In the genomic region with DNA sequence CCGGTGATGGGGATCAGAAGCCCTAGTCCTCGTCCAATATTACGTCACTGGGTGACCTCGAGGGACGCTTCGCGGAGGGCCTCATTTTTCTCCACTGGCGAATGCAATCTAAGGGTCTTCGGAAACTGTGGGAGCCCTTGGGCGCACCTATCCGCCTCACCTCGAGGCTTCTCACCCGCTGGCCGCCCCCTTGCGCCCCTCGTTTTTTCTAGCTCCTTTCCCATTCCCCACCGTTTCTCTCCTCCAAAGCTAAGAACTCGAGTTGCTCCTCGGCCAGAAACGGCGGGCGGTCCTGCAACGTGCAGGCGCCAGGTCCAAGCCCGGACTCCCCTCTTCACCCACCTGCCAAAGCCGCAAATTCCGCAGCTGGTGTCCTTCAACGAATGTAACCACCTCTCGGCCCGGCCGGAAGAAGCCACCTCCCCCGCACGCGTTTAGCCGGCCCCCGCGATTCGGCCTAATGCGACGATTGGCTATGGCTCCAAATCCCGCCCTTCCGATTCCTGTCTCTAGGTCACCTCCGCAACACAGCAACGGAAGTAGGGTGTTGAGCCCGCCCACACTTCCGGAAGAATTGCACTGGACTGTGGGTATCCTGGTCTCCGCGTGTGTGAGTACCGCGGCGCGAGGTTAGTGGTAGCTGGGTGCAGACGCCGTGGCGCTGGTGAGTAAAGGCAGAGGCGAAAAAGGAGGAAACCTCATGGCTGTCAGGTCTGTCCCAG, we compare ENCODE assay signal across 8 cellular contexts. TPM values are rescaled to one million over a fixed set of nuclear protein-coding genes. Genes with fewer than 3 reads are reported as not detected.
DNase-seq lines count a peak whose midpoint lies in the region; ATAC-seq and TF ChIP-seq lines count a peak whose summit lies in the region.

A gene with protein sequence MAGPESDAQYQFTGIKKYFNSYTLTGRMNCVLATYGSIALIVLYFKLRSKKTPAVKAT (minus strand): TSS at position 409 of the 722 bp plus-strand sequence. CDS start 4,018 bp downstream, outside the sequence.
A gene with protein sequence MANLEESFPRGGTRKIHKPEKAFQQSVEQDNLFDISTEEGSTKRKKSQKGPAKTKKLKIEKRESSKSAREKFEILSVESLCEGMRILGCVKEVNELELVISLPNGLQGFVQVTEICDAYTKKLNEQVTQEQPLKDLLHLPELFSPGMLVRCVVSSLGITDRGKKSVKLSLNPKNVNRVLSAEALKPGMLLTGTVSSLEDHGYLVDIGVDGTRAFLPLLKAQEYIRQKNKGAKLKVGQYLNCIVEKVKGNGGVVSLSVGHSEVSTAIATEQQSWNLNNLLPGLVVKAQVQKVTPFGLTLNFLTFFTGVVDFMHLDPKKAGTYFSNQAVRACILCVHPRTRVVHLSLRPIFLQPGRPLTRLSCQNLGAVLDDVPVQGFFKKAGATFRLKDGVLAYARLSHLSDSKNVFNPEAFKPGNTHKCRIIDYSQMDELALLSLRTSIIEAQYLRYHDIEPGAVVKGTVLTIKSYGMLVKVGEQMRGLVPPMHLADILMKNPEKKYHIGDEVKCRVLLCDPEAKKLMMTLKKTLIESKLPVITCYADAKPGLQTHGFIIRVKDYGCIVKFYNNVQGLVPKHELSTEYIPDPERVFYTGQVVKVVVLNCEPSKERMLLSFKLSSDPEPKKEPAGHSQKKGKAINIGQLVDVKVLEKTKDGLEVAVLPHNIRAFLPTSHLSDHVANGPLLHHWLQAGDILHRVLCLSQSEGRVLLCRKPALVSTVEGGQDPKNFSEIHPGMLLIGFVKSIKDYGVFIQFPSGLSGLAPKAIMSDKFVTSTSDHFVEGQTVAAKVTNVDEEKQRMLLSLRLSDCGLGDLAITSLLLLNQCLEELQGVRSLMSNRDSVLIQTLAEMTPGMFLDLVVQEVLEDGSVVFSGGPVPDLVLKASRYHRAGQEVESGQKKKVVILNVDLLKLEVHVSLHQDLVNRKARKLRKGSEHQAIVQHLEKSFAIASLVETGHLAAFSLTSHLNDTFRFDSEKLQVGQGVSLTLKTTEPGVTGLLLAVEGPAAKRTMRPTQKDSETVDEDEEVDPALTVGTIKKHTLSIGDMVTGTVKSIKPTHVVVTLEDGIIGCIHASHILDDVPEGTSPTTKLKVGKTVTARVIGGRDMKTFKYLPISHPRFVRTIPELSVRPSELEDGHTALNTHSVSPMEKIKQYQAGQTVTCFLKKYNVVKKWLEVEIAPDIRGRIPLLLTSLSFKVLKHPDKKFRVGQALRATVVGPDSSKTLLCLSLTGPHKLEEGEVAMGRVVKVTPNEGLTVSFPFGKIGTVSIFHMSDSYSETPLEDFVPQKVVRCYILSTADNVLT (N-terminal part only) (plus strand): TSS at position 560 of the 722 bp plus-strand sequence. CDS start 1,801 bp downstream, outside the sequence.

- peak; percentile 23; the same call in 1 of the 2 replicates for TF ChIP-seq CTCF in GM12874 (IDR thresholded peaks at IDR 0.05; ENCODE audit: insufficient read depth, low read depth, low read length)
- TF ChIP-seq CTCF in adrenal gland (IDR thresholded peaks at IDR 0.05): peak in 1 of 6 experiments; percentile 9
- TF ChIP-seq CTCF in heart left ventricle (IDR thresholded peaks at IDR 0.05): peak in 1 of 12 donors; percentile 27
- TF ChIP-seq CTCF in upper lobe of right lung (IDR thresholded peaks at IDR 0.05): peak; percentile 20

- H3K27me3 ChIP-seq in adrenal gland (no peaks in the 10 kb centered on the region), heart left ventricle (no peaks in the 10 kb centered on the region), upper lobe of right lung (no peaks in the 10 kb centered on the region)

- no peaks in the 10 kb centered on the region for H3K9me3 Mint-ChIP-seq in T-cell

- CTCF ChIA-PET in T-cell (lab: Charles Lee): interaction anchor here in 1 of 2 donors (0.6 to 1.2 kb wide), 2 partner anchors 19 to 1227 kb away, joined by 3 read pairs; no protein-coding TSS in a partner anchor

- peaks cover 55 to 64% (median 60%) of the 10 kb centered on the region in 3 donors for H3K4me1 Mint-ChIP-seq in T-cell

- H3K4me1 ChIP-seq in adrenal gland (replicated peaks in 1 of 2): peaks cover 20 to 39% of the 10 kb centered on the region in 2 donors
- H3K4me1 ChIP-seq in heart left ventricle: peaks cover 3 to 42% (median 32%) of the 10 kb centered on the region in 12 donors
- peaks cover 21% of the 10 kb centered on the region for H3K4me1 ChIP-seq in upper lobe of right lung

- H3K36me3 Mint-ChIP-seq in T-cell: peaks cover 25% of the 10 kb centered on the region

- 0 to 1% (median 0%) methylated on average over 25 to 56 of the region's 56 CpGs for WGBS in adrenal gland, 4 donors
- 0 to 1% (median 0%) methylated on average over 50 to 56 of the region's 56 CpGs for WGBS in heart left ventricle, 4 donors

- intact Hi-C loops in adrenal gland (cut with DNase I): no loop called here
- intact Hi-C loops in heart left ventricle (cut with DNase I): no loop called here
- intact Hi-C loops in posterior cingulate gyrus (cut with DNase I): no loop called here
- intact Hi-C loops in upper lobe of right lung (cut with DNase I): no loop called here

- H3K27ac ChIP-seq in adrenal gland (peak within 1 kb of the TSS; percentile 74 to 90 (median 86)), heart left ventricle (peak within 1 kb of the TSS; percentile 18 to 98 (median 93)), upper lobe of right lung (peak within 1 kb of the TSS; percentile 85)

- no peaks in the 10 kb centered on the region for H3K27me3 Mint-ChIP-seq in T-cell

- TF ChIP-seq POLR2A in adrenal gland (IDR thresholded peaks at IDR 0.05) (peak; percentile 31 to 83), heart left ventricle (IDR thresholded peaks at IDR 0.05) (peak; percentile 18 to 62)

- peak within 1 kb of the TSS; percentile 92 to 96 for H3K27ac Mint-ChIP-seq in T-cell

- DNase-seq in NCI-H1436 (lab: John Stamatoyannopoulos, UW): peak; percentile 97
- peak; percentile 83 to 98 (median 93) for DNase-seq in T-cell
- DNase-seq in adrenal gland: peak; percentile 96 to 99 (median 98)
- DNase-seq in heart left ventricle: peak; percentile 97 to 99 (median 98)
- peak; percentile 97 to 100 (median 98) for DNase-seq in posterior cingulate gyrus
- peak; percentile 98 for DNase-seq in upper lobe of right lung

- ATAC-seq in HG02798 (IDR thresholded peaks at IDR 0.05; ENCODE audit: poor library complexity, unreplicated experiment) (peak; percentile 99), T-cell (replicated peaks in 1 of 4) (peak; percentile 98 to 100 (median 99)), heart left ventricle (peak; percentile 99 to 100 (median 100)), upper lobe of right lung (peak; percentile 100)

- H3K4me3 ChIP-seq in adrenal gland: peak within 1 kb of the TSS; percentile 36 to 90 (median 81)
- H3K4me3 ChIP-seq in heart left ventricle: peak within 1 kb of the TSS; percentile 62 to 99 (median 92)
- peak within 1 kb of the TSS; percentile 76 for H3K4me3 ChIP-seq in upper lobe of right lung

- POLR2A ChIA-PET in T-cell (lab: Charles Lee): interaction anchor here (0.5 to 0.7 kb wide), 5 partner anchors 13 to 45 kb away, joined by 3 to 7 read pairs (median 3); no protein-coding TSS in a partner anchor

- H3K4me3 Mint-ChIP-seq in T-cell: peak within 1 kb of the TSS; percentile 95 to 99 (median 97)

- peaks cover 0 to 32% of the 10 kb centered on the region in 2 donors for H3K36me3 ChIP-seq in adrenal gland (replicated peaks in 1 of 2)
- peaks cover 3 to 63% (median 44%) of the 10 kb centered on the region in 9 donors for H3K36me3 ChIP-seq in heart left ventricle
- peaks cover 44% of the 10 kb centered on the region for H3K36me3 ChIP-seq in upper lobe of right lung

- no peaks in the 10 kb centered on the region for H3K9me3 ChIP-seq in adrenal gland (replicated peaks in 1 of 3)
- no peaks in the 10 kb centered on the region for H3K9me3 ChIP-seq in heart left ventricle
- H3K9me3 ChIP-seq in upper lobe of right lung: no peaks in the 10 kb centered on the region

RNA-seq across cellular contexts. Expression of the first gene that starts in this region (rescaled TPM):
- 100 to 1,000 TPM; 119 to 142 (median 127) TPM for total RNA-seq in T-cell
- 100 to 1,000 TPM; 173 to 562 (median 327) TPM for total RNA-seq in adrenal gland
- polyA plus RNA-seq in adrenal gland: 1,000 to 10,000 TPM in 1 of 3 donors, 100 to 1,000 TPM in 2; 754 to 1,315 (median 756) TPM
- 1,000 to 10,000 TPM in 6 of 9 donors, 100 to 1,000 TPM in 3; 747 to 1,376 (median 1,173) TPM for total RNA-seq in heart left ventricle
- 1,000 to 10,000 TPM; 1,301 to 5,274 TPM for polyA plus RNA-seq in heart left ventricle
- total RNA-seq in upper lobe of right lung: 206 TPM

RNA-seq across cellular contexts. Expression of the second gene that starts in this region (rescaled TPM):
- total RNA-seq in T-cell (10 to 100 TPM; 24.0 to 53.3 (median 45.2) TPM), adrenal gland (10 to 100 TPM; 13.6 to 29.6 (median 21.0) TPM), heart left ventricle (10 to 100 TPM in 6 of 9 donors, 1 to 10 TPM in 3; 8.8 to 15.8 (median 12.1) TPM), upper lobe of right lung (25.1 TPM)
- polyA plus RNA-seq in adrenal gland (10 to 100 TPM; 20.4 to 39.7 (median 21.4) TPM), heart left ventricle (10 to 100 TPM in 1 of 2 donors, 1 to 10 TPM in 1; 8.0 to 17.2 TPM)

Comparison
In these comparisons a context has a peak if more than half of its experiments do, and no peak if none do; other contexts are left out.
1. Peak in every context shown above with its lines: DNase-seq, ATAC-seq, H3K4me3 ChIP-seq and H3K27ac ChIP-seq.